10 cellular contexts compared by ENCODE assay signal in genomic region chr3:12681586-12682371, GRCh38. TPM values are rescaled to one million over a fixed set of nuclear protein-coding genes. Genes with fewer than 3 reads are reported as not detected.
DNase-seq lines count a peak whose midpoint lies in the region; ATAC-seq lines count a peak whose summit lies in the region.
"Had no signal": no experiment of that assay in that cellular context is flagged by ENCODE, and none has a peak within 500 bp of the region (broad histone marks: within the 10 kb centered on the region; RNA-seq: fewer than 3 reads in every experiment).

No MANE protein-coding gene starts in this region.

- no peak overlapping the region for H3K4me3 ChIP-seq in naive thymus-derived CD4-positive, alpha-beta T cell (ENCODE audit: low read length)

- no peaks in the 10 kb centered on the region for H3K36me3 Mint-ChIP-seq in naive thymus-derived CD4-positive, alpha-beta T cell

- POLR2A ChIA-PET in naive thymus-derived CD4-positive, alpha-beta T cell (lab: Charles Lee) = no interaction called here

- H3K9me3 Mint-ChIP-seq in naive thymus-derived CD4-positive, alpha-beta T cell = no peaks in the 10 kb centered on the region

- peak; percentile 76 for ATAC-seq in esophagus mucosa
- ATAC-seq in naive thymus-derived CD4-positive, alpha-beta T cell = peak; percentile 88
- ATAC-seq in HG02885 (IDR thresholded peaks at IDR 0.05; ENCODE audit: poor library complexity, unreplicated experiment) = no peak
- no peak for ATAC-seq in HG03457 (IDR thresholded peaks at IDR 0.05; ENCODE audit: unreplicated experiment)

- peak overlapping the region in 2 of 9 donors; percentile 42 to 55 for H3K27ac Mint-ChIP-seq in naive thymus-derived CD4-positive, alpha-beta T cell

- no peaks in the 10 kb centered on the region for H3K9me3 ChIP-seq in naive thymus-derived CD4-positive, alpha-beta T cell (ENCODE audit: control insufficient read depth in 2 of 3, low read length in 3 of 3)

- no peaks in the 10 kb centered on the region for H3K27me3 Mint-ChIP-seq in naive thymus-derived CD4-positive, alpha-beta T cell

- no peaks in the 10 kb centered on the region for H3K4me1 ChIP-seq in naive thymus-derived CD4-positive, alpha-beta T cell (ENCODE audit: control insufficient read depth in 2 of 2, insufficient read depth in 2 of 2, low read length in 2 of 2)

- H3K36me3 ChIP-seq in naive thymus-derived CD4-positive, alpha-beta T cell (ENCODE audit: control insufficient read depth in 2 of 3, insufficient read depth in 3 of 3, low read length in 3 of 3) = no peaks in the 10 kb centered on the region

- H3K4me3 Mint-ChIP-seq in naive thymus-derived CD4-positive, alpha-beta T cell = no peak overlapping the region

- DNase-seq in AML-193 (lab: John Stamatoyannopoulos, UW) = peak; percentile 99
- DNase-seq in NOMO-1 (lab: John Stamatoyannopoulos, UW; ENCODE audit: unreplicated experiment in 2 of 2) = peak; percentile 86 to 96
- no peak for DNase-seq in naive thymus-derived CD4-positive, alpha-beta T cell
- DNase-seq in NCI-H82 treated with DMSO at 0.1 percent for 48 hours (lab: John Stamatoyannopoulos, UW; ENCODE audit: unreplicated experiment) = no peak
- no peak for DNase-seq in activated gamma-delta T cell treated with Interleukin-2 at 50 U/mL for 16 hours
- DNase-seq: DMS79, NCI-H510A treated with DMSO at 0.1 percent for 48 hours had no signal

- no peak overlapping the region for H3K27ac ChIP-seq in naive thymus-derived CD4-positive, alpha-beta T cell (ENCODE audit: low read depth, low read length)

- H3K4me1 Mint-ChIP-seq in naive thymus-derived CD4-positive, alpha-beta T cell = peaks cover 0 to 7% (median 0%) of the 10 kb centered on the region in 7 donors

- intact Hi-C loops in naive thymus-derived CD4-positive, alpha-beta T cell (cut with micrococcal nuclease) = no loop called here

- no peaks in the 10 kb centered on the region for H3K27me3 ChIP-seq in naive thymus-derived CD4-positive, alpha-beta T cell (ENCODE audit: control insufficient read depth in 2 of 2, insufficient read depth in 2 of 2, low read length in 2 of 2)

- CTCF ChIA-PET in naive thymus-derived CD4-positive, alpha-beta T cell (lab: Charles Lee) = no interaction called here

RNA-seq across cellular contexts. Expression of gene RAF1, which starts 17.9 kb away (rescaled TPM):
- 57.3 TPM for total RNA-seq in esophagus mucosa
- 100 to 1,000 TPM in 4 of 5 experiments, 10 to 100 TPM in 1; 93.4 to 129 (median 125) TPM for total RNA-seq in naive thymus-derived CD4-positive, alpha-beta T cell
- 10 to 100 TPM; 50.2 to 87.8 TPM for polyA plus RNA-seq in naive thymus-derived CD4-positive, alpha-beta T cell

Comparison
In these comparisons a context has a peak if more than half of its experiments do, and no peak if none do; other contexts are left out.
1. DNase-seq: peak in AML-193 (2 of 2) and NOMO-1 (2 of 2); none in naive thymus-derived CD4-positive, alpha-beta T cell (0 of 9), NCI-H82 treated with DMSO at 0.1 percent for 48 hours (single experiment) and activated gamma-delta T cell treated with Interleukin-2 at 50 U/mL for 16 hours (single experiment).
2. ATAC-seq: peak in esophagus mucosa (single experiment) and naive thymus-derived CD4-positive, alpha-beta T cell (single experiment); none in HG02885 (single experiment) and HG03457 (single experiment).